Comparison of ENCODE assay signal across 8 cellular contexts in genomic region chr2:24972315-24972958, GRCh38. TPM values are rescaled to one million over a fixed set of nuclear protein-coding genes. Genes with fewer than 3 reads are reported as not detected.
DNase-seq lines count a peak whose midpoint lies in the region; ATAC-seq and TF ChIP-seq lines count a peak whose summit lies in the region.

No MANE protein-coding gene starts in this region.

- H3K36me3 ChIP-seq in esophagus squamous epithelium (peaks cover 0 to 1% (median 0%) of the 10 kb centered on the region in 3 donors), testis (ENCODE audit: low read depth, missing control alignments) (no peaks in the 10 kb centered on the region)
- H3K36me3 ChIP-seq in naive thymus-derived CD4-positive, alpha-beta T cell (ENCODE audit: control insufficient read depth in 2 of 3, insufficient read depth in 3 of 3, low read length in 3 of 3) = no peaks in the 10 kb centered on the region

- peak; percentile 45 for DNase-seq in SIG-M5 treated with dmso at 0.1 percent for 504 hours (lab: John Stamatoyannopoulos, UW; ENCODE audit: unreplicated experiment)
- no peak for DNase-seq in SIG-M5 (lab: John Stamatoyannopoulos, UW)
- DNase-seq in NCI-H526 (lab: John Stamatoyannopoulos, UW) = peak; percentile 45 to 52
- DNase-seq in activated T-cell treated with anti-CD3 and anti-CD28 coated beads for 1 hour (ENCODE audit: low read depth) = peak; percentile 18
- no peak for DNase-seq in esophagus squamous epithelium (lab: John Stamatoyannopoulos, UW)
- DNase-seq in naive thymus-derived CD4-positive, alpha-beta T cell = peak in 8 of 9 donors; percentile 16 to 59 (median 53)
- DNase-seq in testis = peak; percentile 59
- DNase-seq in epidermal melanocyte (ENCODE audit: insufficient read length, low spot score) = no peak

- no peak for TF ChIP-seq CTCF in esophagus squamous epithelium (IDR thresholded peaks at IDR 0.05)
- no peak for TF ChIP-seq CTCF in testis (IDR thresholded peaks at IDR 0.05)

- no peak for ATAC-seq in naive thymus-derived CD4-positive, alpha-beta T cell

- no peaks in the 10 kb centered on the region for H3K27me3 Mint-ChIP-seq in naive thymus-derived CD4-positive, alpha-beta T cell

- TF ChIP-seq POLR2A in esophagus squamous epithelium (IDR thresholded peaks at IDR 0.05) (no peak), testis (IDR thresholded peaks at IDR 0.05) (no peak)

- CTCF ChIA-PET in naive thymus-derived CD4-positive, alpha-beta T cell (lab: Charles Lee) = interaction anchor here (0.7 to 1.8 kb wide), 2 partner anchors 157 to 280 kb away, joined by 3 to 7 read pairs; no protein-coding TSS in a partner anchor

- H3K27me3 ChIP-seq in esophagus squamous epithelium (no peaks in the 10 kb centered on the region), testis (no peaks in the 10 kb centered on the region)
- no peaks in the 10 kb centered on the region for H3K27me3 ChIP-seq in naive thymus-derived CD4-positive, alpha-beta T cell (ENCODE audit: control insufficient read depth in 2 of 2, insufficient read depth in 2 of 2, low read length in 2 of 2)

- peak overlapping the region; percentile 96 to 99 (median 98) for H3K4me3 Mint-ChIP-seq in naive thymus-derived CD4-positive, alpha-beta T cell

- no peaks in the 10 kb centered on the region for H3K36me3 Mint-ChIP-seq in naive thymus-derived CD4-positive, alpha-beta T cell

- H3K4me1 Mint-ChIP-seq in naive thymus-derived CD4-positive, alpha-beta T cell = peaks cover 6 to 46% (median 28%) of the 10 kb centered on the region in 7 donors

- peaks cover 0 to 25% (median 0%) of the 10 kb centered on the region in 3 donors for H3K4me1 ChIP-seq in esophagus squamous epithelium
- peaks cover 0 to 17% of the 10 kb centered on the region in 2 donors for H3K4me1 ChIP-seq in naive thymus-derived CD4-positive, alpha-beta T cell (ENCODE audit: control insufficient read depth in 2 of 2, insufficient read depth in 2 of 2, low read length in 2 of 2)
- H3K4me1 ChIP-seq in testis = no peaks in the 10 kb centered on the region

- intact Hi-C loops in esophagus squamous epithelium (cut with DNase I) = no loop called here
- intact Hi-C loops in naive thymus-derived CD4-positive, alpha-beta T cell (cut with micrococcal nuclease) = loop anchor here (1.0 to 10.0 kb wide), 13 partner anchors 69 to 1790 kb away; partner anchors contain the start of genes ADGRF3 (in 2 of the 2), SELENOI (in 2 of the 2), ASXL2 (in 1 of the 2) and ATAD2B (in 1 of the 2)
- intact Hi-C loops in testis (cut with DNase I; ENCODE audit: low total_unique reads) = no loop called here

- 0% methylated on average over 15 to 18 of the region's 19 CpGs for WGBS in esophagus squamous epithelium, 2 donors
- WGBS in testis, 2 donors = 0 to 1% methylated on average over 19 of the region's 19 CpGs

- POLR2A ChIA-PET in naive thymus-derived CD4-positive, alpha-beta T cell (lab: Charles Lee) = interaction anchor here (1.0 to 1.5 kb wide), 6 partner anchors 71 to 906 kb away, joined by 3 to 4 read pairs (median 3); partner anchors contain the start of genes ASXL2, CENPO and PTRHD1

- H3K9me3 ChIP-seq in esophagus squamous epithelium (no peaks in the 10 kb centered on the region), testis (no peaks in the 10 kb centered on the region)
- H3K9me3 ChIP-seq in naive thymus-derived CD4-positive, alpha-beta T cell (ENCODE audit: control insufficient read depth in 2 of 3, low read length in 3 of 3) = no peaks in the 10 kb centered on the region

- H3K9me3 Mint-ChIP-seq in naive thymus-derived CD4-positive, alpha-beta T cell = peaks cover 0 to 8% (median 0%) of the 10 kb centered on the region in 11 donors

- H3K27ac Mint-ChIP-seq in naive thymus-derived CD4-positive, alpha-beta T cell = peak overlapping the region; percentile 99 to 100 (median 100)

- peak overlapping the region; percentile 77 to 93 (median 82) for H3K4me3 ChIP-seq in esophagus squamous epithelium
- H3K4me3 ChIP-seq in naive thymus-derived CD4-positive, alpha-beta T cell (ENCODE audit: low read length) = peak overlapping the region; percentile 90
- peak overlapping the region; percentile 72 to 76 for H3K4me3 ChIP-seq in testis

- peak overlapping the region; percentile 98 to 99 (median 98) for H3K27ac ChIP-seq in esophagus squamous epithelium
- peak overlapping the region; percentile 98 for H3K27ac ChIP-seq in naive thymus-derived CD4-positive, alpha-beta T cell (ENCODE audit: low read depth, low read length)
- H3K27ac ChIP-seq in testis = peak overlapping the region; percentile 96 to 98

RNA-seq across cellular contexts. Expression of gene DNAJC27, which starts 0.7 kb away (rescaled TPM):
- total RNA-seq in esophagus squamous epithelium (1 to 10 TPM; 2.1 to 4.6 (median 4.2) TPM), testis (10 to 100 TPM; 33.3 to 36.7 TPM)
- total RNA-seq in naive thymus-derived CD4-positive, alpha-beta T cell = 10 to 100 TPM in 4 of 5 experiments, 1 to 10 TPM in 1; 5.9 to 22.0 (median 18.1) TPM
- polyA plus RNA-seq in naive thymus-derived CD4-positive, alpha-beta T cell = 1 to 10 TPM; 3.0 to 6.2 TPM
- 59.7 TPM for polyA plus RNA-seq in testis (ENCODE audit: insufficient read depth, low read depth, low replicate concordance)

RNA-seq across cellular contexts. Expression of gene ADCY3, which starts 52.4 kb away (rescaled TPM):
- total RNA-seq in esophagus squamous epithelium = 10 to 100 TPM; 14.8 to 48.3 (median 34.3) TPM
- 10 to 100 TPM in 3 of 5 experiments, 1 to 10 TPM in 2; 4.4 to 44.7 (median 18.7) TPM for total RNA-seq in naive thymus-derived CD4-positive, alpha-beta T cell
- polyA plus RNA-seq in naive thymus-derived CD4-positive, alpha-beta T cell = 1 to 10 TPM; 2.0 to 4.1 TPM
- total RNA-seq in testis = 10 to 100 TPM; 22.3 to 27.9 TPM
- polyA plus RNA-seq in testis (ENCODE audit: insufficient read depth, low read depth, low replicate concordance) = 41.6 TPM

Comparison
In these comparisons a context has a peak if more than half of its experiments do, and no peak if none do; other contexts are left out.
1. DNase-seq: peak in SIG-M5 treated with dmso at 0.1 percent for 504 hours (single experiment), NCI-H526 (2 of 2), activated T-cell treated with anti-CD3 and anti-CD28 coated beads for 1 hour (single experiment), naive thymus-derived CD4-positive, alpha-beta T cell (8 of 9) and testis (single experiment); none in SIG-M5 (single experiment), esophagus squamous epithelium (single experiment) and epidermal melanocyte (single experiment).
2. intact Hi-C loops: an anchor here in naive thymus-derived CD4-positive, alpha-beta T cell (1.0 to 10.0 kb wide); none called in esophagus squamous epithelium and testis.
3. Peak in every context shown above with its lines, with median percentiles within 50 percentile points of each other: H3K27ac ChIP-seq and H3K4me3 ChIP-seq.